ENCODE assay signal across 11 cellular contexts in the genomic region with DNA sequence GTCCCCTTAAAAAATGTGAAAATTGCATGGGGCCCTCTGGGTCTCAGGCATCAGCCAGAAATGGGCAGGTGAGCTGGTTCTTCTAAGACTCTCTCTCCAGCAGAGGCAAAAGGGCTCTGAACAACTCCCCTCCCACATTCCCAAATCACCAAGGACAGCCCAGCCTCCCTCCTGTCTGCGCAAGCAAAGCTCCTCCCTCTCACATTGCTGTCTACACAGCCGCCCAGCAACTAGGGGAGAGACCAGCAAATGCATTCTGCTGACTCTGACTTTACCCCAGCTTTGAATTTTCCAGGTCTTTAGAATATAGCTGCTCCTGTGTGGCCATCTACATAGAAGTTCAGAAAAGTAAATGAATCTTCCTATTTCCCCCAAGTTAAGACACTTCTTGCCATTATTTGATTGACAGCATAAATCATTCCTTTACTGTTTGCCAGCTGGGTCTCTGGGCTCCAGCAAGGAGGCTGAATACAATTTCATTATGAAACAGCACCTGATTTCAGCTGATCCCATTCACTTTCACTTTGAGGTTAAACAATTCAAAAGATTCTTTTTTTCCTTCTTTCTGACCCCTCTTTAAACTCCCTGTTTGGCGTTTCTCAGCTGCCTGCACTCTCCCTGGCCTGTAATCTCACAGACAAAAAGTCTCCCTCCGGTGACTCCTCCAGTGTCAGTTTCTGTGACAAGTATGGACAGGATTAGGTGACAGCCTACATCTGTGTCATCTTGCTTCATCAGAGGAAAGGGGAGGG.
DNase-seq lines count a peak whose midpoint lies in the region; ATAC-seq and TF ChIP-seq lines count a peak whose summit lies in the region.
"Had no signal": no experiment of that assay in that cellular context is flagged by ENCODE, and none has a peak within 500 bp of the region (broad histone marks: within the 10 kb centered on the region; RNA-seq: fewer than 3 reads in every experiment).

No MANE protein-coding gene starts in this region.

- peaks cover 4% of the 10 kb centered on the region for H3K9me3 Mint-ChIP-seq in type B pancreatic cell
- H3K9me3 Mint-ChIP-seq: nephron had no signal

- peaks cover 12% of the 10 kb centered on the region for H3K4me1 Mint-ChIP-seq in type B pancreatic cell (ENCODE audit: unreplicated experiment)

- DNase-seq in NCI-H345 (lab: John Stamatoyannopoulos, UW), result peak; percentile 23
- no peak for DNase-seq in NCI-H345 treated with DMSO at 0.1 percent for 48 hours (lab: John Stamatoyannopoulos, UW; ENCODE audit: unreplicated experiment)
- DNase-seq in breast epithelium (ENCODE audit: low spot score in 2 of 2), result peak in 1 of 2 donors; percentile 81
- DNase-seq in left lung, result peak in 1 of 2 donors; percentile 50
- peak; percentile 72 for DNase-seq in type B pancreatic cell (ENCODE audit: extremely low spot score, unreplicated experiment)
- DNase-seq in amniotic stem cell (lab: John Stamatoyannopoulos, UW), result no peak
- no peak for DNase-seq in SIG-M5 (lab: John Stamatoyannopoulos, UW)
- DNase-seq in stimulated activated naive CD4-positive, alpha-beta T cell (lab: John Stamatoyannopoulos, UW), result no peak
- DNase-seq: ACHN had no signal

- TF ChIP-seq CTCF in breast epithelium (IDR thresholded peaks at IDR 0.05), result no peak
- TF ChIP-seq CTCF in left lung (IDR thresholded peaks at IDR 0.05), result no peak
- TF ChIP-seq CTCF in type B pancreatic cell (conservative IDR thresholded peaks at IDR 0.05), result no peak

- ATAC-seq in left lung, result peak; percentile 99

- H3K27me3 ChIP-seq in breast epithelium (no peaks in the 10 kb centered on the region), left lung (no peaks in the 10 kb centered on the region)
- H3K27me3 ChIP-seq: SJSA1 had no signal

- H3K36me3 Mint-ChIP-seq in type B pancreatic cell, result peaks cover 4% of the 10 kb centered on the region

- no peak overlapping the region for H3K4me3 Mint-ChIP-seq in type B pancreatic cell
- H3K4me3 Mint-ChIP-seq: nephron had no signal

- H3K9me3 ChIP-seq in breast epithelium (no peaks in the 10 kb centered on the region), left lung (no peaks in the 10 kb centered on the region)
- H3K9me3 ChIP-seq: SJSA1 had no signal

- H3K36me3 ChIP-seq in breast epithelium (no peaks in the 10 kb centered on the region), left lung (no peaks in the 10 kb centered on the region)
- H3K36me3 ChIP-seq: SJSA1 had no signal

- no peak for TF ChIP-seq POLR2A in breast epithelium (IDR thresholded peaks at IDR 0.05)

- H3K4me1 ChIP-seq in breast epithelium (no peaks in the 10 kb centered on the region), left lung (no peaks in the 10 kb centered on the region)
- H3K4me1 ChIP-seq: SJSA1 had no signal

- intact Hi-C loops in breast epithelium (cut with DNase I; ENCODE audit: low total_unique reads), result no loop called here
- intact Hi-C loops in left lung (cut with DNase I), result no loop called here

- H3K27me3 Mint-ChIP-seq in type B pancreatic cell, result no peaks in the 10 kb centered on the region

- H3K27ac ChIP-seq in breast epithelium, result peak overlapping the region; percentile 54 to 66
- no peak overlapping the region for H3K27ac ChIP-seq in left lung
- H3K27ac ChIP-seq: SJSA1 had no signal

- no peak overlapping the region for H3K27ac Mint-ChIP-seq in type B pancreatic cell
- H3K27ac Mint-ChIP-seq: nephron had no signal

- H3K4me3 ChIP-seq in breast epithelium, result no peak overlapping the region
- no peak overlapping the region for H3K4me3 ChIP-seq in left lung
- H3K4me3 ChIP-seq: SJSA1 had no signal

Comparison
In these comparisons a context has a peak if more than half of its experiments do, and no peak if none do; other contexts are left out.
1. DNase-seq: peak in NCI-H345 (single experiment) and type B pancreatic cell (single experiment); none in NCI-H345 treated with DMSO at 0.1 percent for 48 hours (single experiment), amniotic stem cell (single experiment), SIG-M5 (single experiment) and stimulated activated naive CD4-positive, alpha-beta T cell (0 of 6).
2. H3K27ac ChIP-seq: peak in breast epithelium (2 of 2); none in left lung (0 of 2).